26 cellular contexts compared by ENCODE assay signal in genomic region chr2:166773268-166773949, GRCh38.
DNase-seq lines count a peak whose midpoint lies in the region; ATAC-seq, FAIRE-seq and TF ChIP-seq lines count a peak whose summit lies in the region.
"Had no signal": no experiment of that assay in that cellular context is flagged by ENCODE, and none has a peak within 500 bp of the region (broad histone marks: within the 10 kb centered on the region; RNA-seq: fewer than 3 reads in every experiment).

No MANE protein-coding gene starts in this region.

- no peak for ATAC-seq in GM21619 (IDR thresholded peaks at IDR 0.05; ENCODE audit: unreplicated experiment)
- ATAC-seq: CD8-positive, alpha-beta T cell; HCT116; Right ventricle myocardium inferior had no signal

- peak overlapping the region; percentile 44 for H4K5ac ChIP-seq in H1 (ENCODE audit: insufficient read length, low read depth, low read length)

- no peak overlapping the region for H2BK20ac ChIP-seq in H1 (ENCODE audit: low read length)

- H3K9me3 Mint-ChIP-seq in progenitor cell of endocrine pancreas (ENCODE audit: low read depth) = peaks cover 20% of the 10 kb centered on the region
- H3K9me3 Mint-ChIP-seq: CD8-positive, alpha-beta T cell; T-helper 1 cell treated with Interleukin-12 subunit alpha and Interleukin-12 subunit beta and Interleukin-4 antibody, amounts not matched to agents 30 μg/mL and 1 μg/mL, for 36 hours had no signal

- no peak overlapping the region for H4K8ac ChIP-seq in H1 (ENCODE audit: extremely low read depth, insufficient read depth, low read length)

- no peak for TF ChIP-seq RAD21 in H1 (IDR thresholded peaks at IDR 0.05 in 1 of 2, conservative IDR thresholded peaks at IDR 0.05 in 1 of 2; ENCODE audit: low read depth in 2 of 2, low read length in 2 of 2)

- peak overlapping the region; percentile 44 for H3K4me3 Mint-ChIP-seq in progenitor cell of endocrine pancreas (ENCODE audit: low read depth)
- H3K4me3 Mint-ChIP-seq: CD8-positive, alpha-beta T cell; T-helper 1 cell treated with Interleukin-12 subunit alpha and Interleukin-12 subunit beta and Interleukin-4 antibody, amounts not matched to agents 30 μg/mL and 1 μg/mL, for 36 hours had no signal

- H2BK15ac ChIP-seq in H1 (ENCODE audit: low read length) = no peak overlapping the region

- peak overlapping the region; percentile 83 for H2BK120ac ChIP-seq in H1 (replicated peaks; ENCODE audit: low read depth, low read length)

- H3K27me3 Mint-ChIP-seq in progenitor cell of endocrine pancreas = no peaks in the 10 kb centered on the region

- peaks cover 3 to 4% of the 10 kb centered on the region in 2 experiments; a peak in 1 of 4 replicates for H3K9me3 ChIP-seq in H1 (ENCODE audit: insufficient read depth in 2 of 2, low read depth in 1 of 2, low read length in 1 of 2)
- H3K9me3 ChIP-seq: MG63, SJSA1 had no signal

- H3K79me2 ChIP-seq in H1 (ENCODE audit: control insufficient read depth in 1 of 2, insufficient read depth in 2 of 2, low read length in 2 of 2) = no peaks in the 10 kb centered on the region

- H3K4me1 ChIP-seq in H1 (replicated peaks in 1 of 4; ENCODE audit: control insufficient read depth in 3 of 4, insufficient read depth in 4 of 4, low read length in 3 of 4) = peaks cover 0 to 15% (median 4%) of the 10 kb centered on the region in 4 experiments; a peak in 4 of 7 replicates
- H3K4me1 ChIP-seq: SJSA1 had no signal

- CTCF ChIA-PET in H1 (lab: Charles Lee; ENCODE audit: partially characterized antibody) = no interaction called here

- no peak overlapping the region for H3K56ac ChIP-seq in H1 (replicated peaks; ENCODE audit: insufficient read length, low read depth, low read length)

- 3% methylated on average over 3 of the region's 3 CpGs; no CpG with 5 or more reads in 1 of the 2 experiments for WGBS in H1 (ENCODE audit: extremely low coverage in 1 of 2, insufficient coverage in 1 of 2, insufficient read length in 1 of 2, insufficient replicate concordance in 2 of 2, low coverage in 1 of 2, low lambda C conversion rate in 2 of 2, missing lambda C conversion rate in 1 of 2), 2 experiments

- H2BK5ac ChIP-seq in H1 (ENCODE audit: low read depth, low read length) = no peak overlapping the region

- H2AFZ ChIP-seq in H1 (ENCODE audit: low read length) = no peak overlapping the region

- no peak overlapping the region for H3K4ac ChIP-seq in H1 (replicated peaks; ENCODE audit: insufficient read length, low read depth, low read length)

- no peaks in the 10 kb centered on the region for H3K23me2 ChIP-seq in H1 (ENCODE audit: low read depth, low read length)

- H3K27me3 ChIP-seq in H1 (replicated peaks in 1 of 4; ENCODE audit: control insufficient read depth in 3 of 4, extremely low read depth in 1 of 4, insufficient read depth in 3 of 4, low read length in 3 of 4) = no peaks in the 10 kb centered on the region
- H3K27me3 ChIP-seq: MG63, SJSA1 had no signal

- H3K23ac ChIP-seq in H1 (ENCODE audit: insufficient read length) = no peak overlapping the region

- TF ChIP-seq CTCF in LNCaP clone FGC (IDR thresholded peaks at IDR 0.05; ENCODE audit: control insufficient read depth, extremely low read depth, insufficient read depth) (no peak), H1 (IDR thresholded peaks at IDR 0.05; ENCODE audit: control extremely low read depth in 1 of 3, insufficient read depth in 1 of 3, low read depth in 1 of 3, low read length in 3 of 3) (no peak), progenitor cell of endocrine pancreas (IDR thresholded peaks at IDR 0.05; ENCODE audit: unreplicated experiment) (no peak)

- TF ChIP-seq POLR2A in H1 (IDR thresholded peaks at IDR 0.05; ENCODE audit: control extremely low read depth in 1 of 2, low read depth in 2 of 2, low read length in 2 of 2) = no peak

- H2AK5ac ChIP-seq in H1 (ENCODE audit: low read depth, low read length) = no peak overlapping the region

- peaks cover 57% of the 10 kb centered on the region for H3K4me1 Mint-ChIP-seq in progenitor cell of endocrine pancreas (ENCODE audit: low read depth)

- no peaks in the 10 kb centered on the region for H3K79me1 ChIP-seq in H1 (ENCODE audit: low read depth, low read length)

- H4K20me1 ChIP-seq in H1 (replicated peaks in 1 of 2; ENCODE audit: control insufficient read depth in 1 of 2, insufficient read depth in 2 of 2, low read length in 2 of 2) = no peaks in the 10 kb centered on the region

- POLR2A ChIA-PET in H1 (lab: Charles Lee; ENCODE audit: partially characterized antibody) = interaction anchor here (1.5 kb wide), 1 partner anchor 9 kb away, joined by 3 read pairs; no protein-coding TSS in a partner anchor

- FAIRE-seq in H1 (lab: Jason Lieb, UNC) = no peak
- FAIRE-seq: RCC 7860 had no signal

- H4K91ac ChIP-seq in H1 (replicated peaks; ENCODE audit: insufficient read length, low read length) = no peak overlapping the region

- DNase-seq in NCI-H345 (lab: John Stamatoyannopoulos, UW) (peak; percentile 1), NCI-H345 treated with DMSO at 0.1 percent for 48 hours (lab: John Stamatoyannopoulos, UW; ENCODE audit: unreplicated experiment) (no peak), LNCaP clone FGC (ENCODE audit: low read depth) (peak; percentile 18), H1 (ENCODE audit: low read depth in 1 of 2, low spot score in 2 of 2) (no peak), progenitor cell of endocrine pancreas (ENCODE audit: low spot score, unreplicated experiment) (no peak), foreskin melanocyte (no peak), T-helper 1 cell (no peak)
- DNase-seq: AML-193; C1 segment of cervical spinal cord; Calu3; CD8-positive, alpha-beta T cell; DMS153; Kasumi-1; MG63; NCI-H1048; NCI-H146; NCI-H2029; NCI-H510A; NCI-H748 treated with DMSO at 0.1 percent for 48 hours; OCI-M1 had no signal

- no peak overlapping the region for H2BK12ac ChIP-seq in H1 (ENCODE audit: low read depth, low read length)

- no peak overlapping the region for H3K27ac ChIP-seq in H1 (ENCODE audit: low read depth, low read length)
- H3K27ac ChIP-seq: SJSA1 had no signal

- no peak for TF ChIP-seq EP300 in H1 (IDR thresholded peaks at IDR 0.05; ENCODE audit: borderline replicate concordance in 1 of 2, low read depth in 2 of 2, low read length in 2 of 2)

- H3K18ac ChIP-seq in H1 (ENCODE audit: extremely low read depth, low read length) = 0 out of 2 replicates have a peak overlapping the region, but pooled peaks have one; percentile 0

- H3K4me3 ChIP-seq in LNCaP clone FGC (ENCODE audit: low read depth, low read length) (no peak overlapping the region), H1 (ENCODE audit: extremely low read depth in 1 of 4, insufficient read depth in 2 of 4, low read depth in 3 of 4, low read length in 4 of 4) (peak overlapping the region in 1 of 4 experiments; percentile 35; a peak in 1 of 8 replicates)
- H3K4me3 ChIP-seq: MG63, SJSA1 had no signal

- peak overlapping the region; percentile 89 for H3K27ac Mint-ChIP-seq in progenitor cell of endocrine pancreas
- H3K27ac Mint-ChIP-seq: CD8-positive, alpha-beta T cell; T-helper 1 cell treated with Interleukin-12 subunit alpha and Interleukin-12 subunit beta and Interleukin-4 antibody, amounts not matched to agents 30 μg/mL and 1 μg/mL, for 36 hours had no signal

- H3K9ac ChIP-seq in H1 (replicated peaks in 1 of 4; ENCODE audit: extremely low read depth in 1 of 4, low read depth in 3 of 4, low read length in 3 of 4) = no peak overlapping the region

- peaks cover 10% of the 10 kb centered on the region for H3K36me3 Mint-ChIP-seq in progenitor cell of endocrine pancreas (ENCODE audit: insufficient read depth)
- H3K36me3 Mint-ChIP-seq: CD8-positive, alpha-beta T cell had no signal

- H3K4me2 ChIP-seq in H1 (ENCODE audit: insufficient read depth in 1 of 2, low read depth in 2 of 2, low read length in 2 of 2) = peak overlapping the region; percentile 54 to 63

- no peaks in the 10 kb centered on the region; a peak in 1 of 8 replicates for H3K36me3 ChIP-seq in H1 (ENCODE audit: control insufficient read depth in 2 of 4, insufficient read depth in 4 of 4, low read length in 3 of 4)
- H3K36me3 ChIP-seq: MG63, SJSA1 had no signal

- no peak overlapping the region for H3K14ac ChIP-seq in H1 (ENCODE audit: insufficient read length)

TF ChIP-seq in H1, 55 proteins besides CTCF, POLR2A, EP300 and RAD21 (continues in another document):
- TF ChIP-seq E2F6 (IDR thresholded peaks at IDR 0.05) = no peak
- no peak for TF ChIP-seq USF2 (IDR thresholded peaks at IDR 0.05; ENCODE audit: low read length)
- no peak for TF ChIP-seq CREB1 (IDR thresholded peaks at IDR 0.05)
- TF ChIP-seq SRF (IDR thresholded peaks at IDR 0.05; ENCODE audit: low read depth, low read length) = no peak
- TF ChIP-seq SUZ12 (IDR thresholded peaks at IDR 0.05; ENCODE audit: low read length) = no peak
- no peak for TF ChIP-seq BCL11A (IDR thresholded peaks at IDR 0.05; ENCODE audit: low read depth in 2 of 2, low read length in 2 of 2)
- TF ChIP-seq RNF2 (IDR thresholded peaks at IDR 0.05; ENCODE audit: borderline replicate concordance, low read depth, low read length, missing control alignments, poor library complexity, severe bottlenecking) = no peak
- no peak for TF ChIP-seq RFX5 (IDR thresholded peaks at IDR 0.05; ENCODE audit: borderline replicate concordance, low read depth, low read length)
- TF ChIP-seq SIN3A (conservative IDR thresholded peaks at IDR 0.05 in 1 of 2, IDR thresholded peaks at IDR 0.05 in 1 of 2; ENCODE audit: low read depth in 1 of 2, low read length in 2 of 2) = no peak
- no peak for TF ChIP-seq KDM4A (IDR thresholded peaks at IDR 0.05; ENCODE audit: low read depth, low read length, severe bottlenecking)
- TF ChIP-seq SIRT6 (IDR thresholded peaks at IDR 0.05; ENCODE audit: low read length) = no peak
- TF ChIP-seq ATF3 (IDR thresholded peaks at IDR 0.05; ENCODE audit: insufficient read depth, low read depth, low read length) = no peak
- TF ChIP-seq JUN (IDR thresholded peaks at IDR 0.05; ENCODE audit: low read depth, low read length) = no peak
- TF ChIP-seq BRCA1 (IDR thresholded peaks at IDR 0.05; ENCODE audit: low read depth, low read length) = no peak

Comparison
In these comparisons a context has a peak if more than half of its experiments do, and no peak if none do; other contexts are left out.
1. DNase-seq: peak in NCI-H345 (single experiment) and LNCaP clone FGC (single experiment); none in NCI-H345 treated with DMSO at 0.1 percent for 48 hours (single experiment), H1 (0 of 2), progenitor cell of endocrine pancreas (single experiment), foreskin melanocyte (single experiment) and T-helper 1 cell (0 of 5).